Comparison of ENCODE assay signal across 24 cellular contexts in the genomic region with DNA sequence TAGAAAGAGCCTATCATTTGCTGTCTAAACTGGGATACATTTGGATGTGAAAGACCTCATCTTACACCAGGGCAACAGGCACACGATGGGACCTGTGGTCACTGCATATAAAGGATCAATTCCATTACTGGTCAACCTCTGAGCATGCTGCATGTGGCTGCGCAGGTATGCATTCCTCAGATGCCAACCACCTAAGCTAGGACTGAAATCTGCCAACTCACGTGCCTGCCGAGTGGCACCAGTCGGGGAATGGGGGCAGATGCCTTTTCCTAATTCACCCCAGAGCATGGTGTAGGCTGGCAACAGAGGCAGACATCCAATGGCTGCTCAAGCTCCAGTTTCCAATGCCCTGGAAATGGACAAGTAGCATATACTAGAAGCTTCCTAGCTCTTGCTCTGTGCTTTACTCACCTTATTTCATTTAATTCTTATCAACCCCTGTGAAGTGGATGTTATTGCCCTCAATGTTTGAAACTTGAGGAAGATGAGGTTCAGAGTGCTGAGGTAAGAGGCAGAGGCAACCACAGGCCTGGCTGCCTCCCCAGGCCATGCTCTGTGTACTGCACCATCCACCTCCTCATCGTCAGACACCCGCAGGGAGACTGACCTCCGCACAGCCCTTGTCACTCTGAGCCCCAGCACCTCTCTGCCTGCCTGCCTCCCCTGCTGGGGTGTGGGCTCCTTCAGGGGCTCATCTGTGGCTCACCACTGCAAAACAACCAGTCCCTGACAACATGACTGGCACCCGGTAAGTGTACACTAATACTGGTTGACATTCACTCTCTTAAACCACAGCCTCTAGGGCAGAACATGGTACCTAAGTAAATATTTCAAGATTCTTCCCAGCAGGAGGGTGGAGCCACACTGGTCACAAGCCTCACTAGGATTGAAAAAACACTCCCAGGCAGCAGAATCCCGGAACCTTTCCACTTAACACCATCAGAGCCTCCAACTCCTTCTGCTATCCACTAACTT.
DNase-seq lines count a peak whose midpoint lies in the region; ATAC-seq, FAIRE-seq and TF ChIP-seq lines count a peak whose summit lies in the region.
"Had no signal": no experiment of that assay in that cellular context is flagged by ENCODE, and none has a peak within 500 bp of the region (broad histone marks: within the 10 kb centered on the region; RNA-seq: fewer than 3 reads in every experiment).

No MANE protein-coding gene starts in this region.

- H3K9me3 ChIP-seq in neuronal stem cell (replicated peaks in 1 of 2; ENCODE audit: control insufficient read depth in 2 of 2, insufficient read depth in 1 of 2, low read depth in 1 of 2, low read length in 2 of 2), result peaks cover 2 to 5% of the 10 kb centered on the region in 2 donors
- H3K9me3 ChIP-seq: prostate gland had no signal

- H3K18ac ChIP-seq in neuronal stem cell (ENCODE audit: low read length), result peak overlapping the region; percentile 5

- no peak for ATAC-seq in HG03025 (IDR thresholded peaks at IDR 0.05; ENCODE audit: low FRiP score, unreplicated experiment)
- ATAC-seq: activated naive CD4-positive, alpha-beta T cell treated with anti-CD3 and anti-CD28 coated beads, Interleukin-2, amount 50 U/mL, for 72 hours; CD8-positive, alpha-beta T cell; left colon; Panc1; stimulated activated naive CD8-positive, alpha-beta T cell treated with anti-CD3 and anti-CD28 coated beads, Interleukin-15, Interleukin-2, amounts not matched to agents 100 U/mL and 50 U/mL, for 24 hours; T-helper 17 cell had no signal

- H3K79me1 ChIP-seq in neuronal stem cell (ENCODE audit: low read depth, low read length), result no peaks in the 10 kb centered on the region

- no peak overlapping the region for H4K91ac ChIP-seq in neuronal stem cell (ENCODE audit: low read depth, low read length, poor library complexity)

- H2BK15ac ChIP-seq in neuronal stem cell (ENCODE audit: low read length), result no peak overlapping the region

- H3K36me3 ChIP-seq in neuronal stem cell (replicated peaks in 1 of 2; ENCODE audit: control insufficient read depth in 2 of 2, insufficient read depth in 2 of 2, low read length in 2 of 2), result peaks cover 0 to 4% of the 10 kb centered on the region in 2 donors
- H3K36me3 ChIP-seq: HAP-1, prostate gland had no signal

- no peak for TF ChIP-seq POLR2A in GM12892 (IDR thresholded peaks at IDR 0.05; ENCODE audit: low read depth, low read length)

- peak; percentile 9 for FAIRE-seq in GM12892 (lab: Jason Lieb, UNC)
- FAIRE-seq: astrocyte had no signal

- TF ChIP-seq CTCF in choroid plexus epithelial cell (conservative IDR thresholded peaks at IDR 0.05; ENCODE audit: low read depth, low read length), result no peak

- H3K4me3 ChIP-seq in choroid plexus epithelial cell (ENCODE audit: low read depth, low read length) (no peak overlapping the region), neuronal stem cell (ENCODE audit: low read length in 2 of 2) (peak overlapping the region in 1 of 2 donors; percentile 7)
- H3K4me3 ChIP-seq: HAP-1, prostate gland, smooth muscle cell, tibial artery had no signal

- H3K4ac ChIP-seq in neuronal stem cell (ENCODE audit: low read length), result no peak overlapping the region

- H2BK5ac ChIP-seq in neuronal stem cell (ENCODE audit: low read length), result no peak overlapping the region

- H3K4me1 ChIP-seq in neuronal stem cell (ENCODE audit: control insufficient read depth in 2 of 2, insufficient read depth in 1 of 2, low read depth in 1 of 2, low read length in 2 of 2), result no peaks in the 10 kb centered on the region
- H3K4me1 ChIP-seq: HAP-1, prostate gland, tibial artery had no signal

- no peak overlapping the region for H3K9ac ChIP-seq in neuronal stem cell (ENCODE audit: low read depth, low read length, poor library complexity)

- no peak for DNase-seq in GM12892 (ENCODE audit: insufficient read length)
- DNase-seq in NCI-H1417 (lab: John Stamatoyannopoulos, UW), result peak; percentile 42 to 77 (median 70)
- peak; percentile 10 for DNase-seq in choroid plexus epithelial cell (ENCODE audit: low read depth)
- DNase-seq in neuronal stem cell (ENCODE audit: low spot score), result no peak
- DNase-seq in activated CD4-positive, CD25-positive, alpha-beta regulatory T cell (lab: John Stamatoyannopoulos, UW), result no peak
- DNase-seq in NCI-H1048 (lab: John Stamatoyannopoulos, UW), result no peak
- DNase-seq: activated CD8-positive, alpha-beta memory T cell treated with anti-CD3 and anti-CD28 coated beads for 24 hours; activated T-cell treated with anti-CD3 and anti-CD28 coated beads, Interleukin-2, amount 50 U/mL, for 48 hours; CD8-positive, alpha-beta T cell; effector memory CD4-positive, alpha-beta T cell; Kasumi-1; left colon; midbrain; stimulated activated CD4-positive, alpha-beta T cell treated with anti-CD3 and anti-CD28 coated beads, Interleukin-4, amount 100 ng/mL, for 1 hour; stimulated activated naive CD8-positive, alpha-beta T cell treated with anti-CD3 and anti-CD28 coated beads, Interleukin-15, Interleukin-2, amounts not matched to agents 100 U/mL and 50 U/mL, for 24 hours; T-helper 17 cell; tibial artery had no signal

- no peak overlapping the region for H3K4me2 ChIP-seq in neuronal stem cell (ENCODE audit: insufficient read depth, low read length, poor library complexity, severe bottlenecking)
- H3K4me2 ChIP-seq: smooth muscle cell had no signal

- no peak overlapping the region for H3K23ac ChIP-seq in neuronal stem cell (ENCODE audit: low read depth, low read length, poor library complexity)

- H2BK120ac ChIP-seq in neuronal stem cell (ENCODE audit: low read depth, low read length), result no peak overlapping the region

- no CpG with 5 or more reads among the region's 10 CpGs for WGBS in neuronal stem cell (ENCODE audit: extremely low coverage in 2 of 2, insufficient read length in 2 of 2, insufficient replicate concordance in 1 of 2), 2 donors

- no peak overlapping the region for H2AK5ac ChIP-seq in neuronal stem cell (ENCODE audit: low read depth, low read length)

- H2BK12ac ChIP-seq in neuronal stem cell (ENCODE audit: low read length), result no peak overlapping the region

- H3K27ac ChIP-seq in neuronal stem cell (replicated peaks; ENCODE audit: low read length), result no peak overlapping the region
- H3K27ac ChIP-seq: prostate gland, tibial artery had no signal

- H4K8ac ChIP-seq in neuronal stem cell (ENCODE audit: low read depth, low read length), result no peak overlapping the region

- no peak overlapping the region for H2AFZ ChIP-seq in neuronal stem cell (ENCODE audit: low read length)

- no peak overlapping the region for H3K14ac ChIP-seq in neuronal stem cell (ENCODE audit: low read length)

- H3K27me3 ChIP-seq in neuronal stem cell (ENCODE audit: control insufficient read depth in 3 of 3, insufficient read depth in 3 of 3, low read depth in 1 of 3, low read length in 3 of 3), result no peaks in the 10 kb centered on the region
- H3K27me3 ChIP-seq: tibial artery had no signal

Comparison
In these comparisons a context has a peak if more than half of its experiments do, and no peak if none do; other contexts are left out.
1. DNase-seq: peak in NCI-H1417 (3 of 3) and choroid plexus epithelial cell (single experiment); none in GM12892 (single experiment), neuronal stem cell (single experiment), activated CD4-positive, CD25-positive, alpha-beta regulatory T cell (0 of 4) and NCI-H1048 (single experiment).